In genomic region chr3:12049675-12050074, GRCh38 we compare ENCODE assay signal across 16 cellular contexts. TPM values are rescaled to one million over a fixed set of nuclear protein-coding genes. Genes with fewer than 3 reads are reported as not detected.
A peak's percentile ranks its signal among the peaks of the same experiment; 100 is the strongest.
DNase-seq lines count a peak whose midpoint lies in the region; TF ChIP-seq lines count a peak whose summit lies in the region.
"Had no signal": no experiment of that assay in that cellular context is flagged by ENCODE, and none has a peak within 500 bp of the region (broad histone marks: within the 10 kb centered on the region; RNA-seq: fewer than 3 reads in every experiment).

No MANE protein-coding gene starts in this region.

- no peaks in the 10 kb centered on the region for H3K27me3 ChIP-seq in Peyer's patch

- no peak for TF ChIP-seq CTCF in Peyer's patch (IDR thresholded peaks at IDR 0.05)

- TF ChIP-seq POLR2A in Peyer's patch (IDR thresholded peaks at IDR 0.05), result no peak

- H3K27ac ChIP-seq in Peyer's patch, result no peak overlapping the region
- H3K27ac ChIP-seq: epithelial cell of prostate had no signal

- H3K36me3 ChIP-seq in Peyer's patch, result no peaks in the 10 kb centered on the region

- no peaks in the 10 kb centered on the region for H3K4me1 ChIP-seq in Peyer's patch

- DNase-seq in EL (peak; percentile 6), amniotic epithelial cell (ENCODE audit: low read depth) (peak; percentile 20), iris pigment epithelial cell (ENCODE audit: low read depth) (peak; percentile 7), 8988T (no peak), NCI-H1930 (lab: John Stamatoyannopoulos, UW) (no peak), Peyer's patch (no peak)
- DNase-seq in Jurkat, Clone E6-1 (ENCODE audit: low read depth, low spot score), result peak; percentile 5
- DNase-seq in activated CD8-positive, alpha-beta memory T cell treated with anti-CD3 and anti-CD28 coated beads for 24 hours, result no peak
- DNase-seq: activated CD8-positive, alpha-beta T cell treated with anti-CD3 and anti-CD28 coated beads, Interleukin-2, amount 10 ng/mL, durations not matched to agents 7 days and 5 days; activated effector memory CD4-positive, alpha-beta T cell treated with anti-CD3 and anti-CD28 coated beads, Interleukin-2, amount 50 U/mL, for 16 hours; caudate nucleus; CD4-positive, CD25-positive, alpha-beta regulatory T cell; NCI-H1694; NCI-H774 had no signal

- H3K9me3 ChIP-seq in Peyer's patch, result no peaks in the 10 kb centered on the region

- H3K4me3 ChIP-seq in Jurkat, Clone E6-1 (ENCODE audit: low read length), result no peak overlapping the region
- H3K4me3 ChIP-seq in Peyer's patch, result no peak overlapping the region
- H3K4me3 ChIP-seq: smooth muscle cell had no signal

RNA-seq across cellular contexts. Expression of gene SYN2, which starts 45.5 kb away (rescaled TPM):
- polyA plus RNA-seq in Jurkat, Clone E6-1 (2012; ENCODE audit: insufficient read depth, insufficient read length), result 3.3 TPM
- total RNA-seq in Peyer's patch, result 1 to 10 TPM in 1 of 4 donors, under 1 TPM in 1, not detected in 2; 0.95 to 3.5 TPM
- total RNA-seq: activated CD8-positive, alpha-beta T cell treated with anti-CD3 and anti-CD28 coated beads, Interleukin-2, amount 10 ng/mL, durations not matched to agents 7 days and 5 days; CD4-positive, CD25-positive, alpha-beta regulatory T cell had no signal
- polyA plus RNA-seq: CD4-positive, CD25-positive, alpha-beta regulatory T cell had no signal

Comparison
In these comparisons a context has a peak if more than half of its experiments do, and no peak if none do; other contexts are left out.
1. DNase-seq: peak in EL (single experiment), Jurkat, Clone E6-1 (single experiment), amniotic epithelial cell (single experiment) and iris pigment epithelial cell (single experiment); none in activated CD8-positive, alpha-beta memory T cell treated with anti-CD3 and anti-CD28 coated beads for 24 hours (single experiment), 8988T (single experiment), NCI-H1930 (0 of 2) and Peyer's patch (0 of 3).